In genomic region chr6:23661549-23661948, GRCh38 we compare ENCODE assay signal across 1 cellular context.
TF ChIP-seq lines count a peak whose summit lies in the region.

No MANE protein-coding gene starts in this region.

TF ChIP-seq in HepG2, 621 proteins besides CTCF, POLR2A, EP300 and RAD21:
- no peak for TF ChIP-seq TBX3 (IDR thresholded peaks at IDR 0.05; ENCODE audit: borderline replicate concordance)
- TF ChIP-seq YY1 (IDR thresholded peaks at IDR 0.05; ENCODE audit: insufficient read depth, insufficient replicate concordance, low read depth, low read length): no peak
- no peak for TF ChIP-seq ZNF773 (CRISPR knock-in tag; IDR thresholded peaks at IDR 0.05; ENCODE audit: borderline replicate concordance)
- 0 out of 2 replicates have a peak, but pooled peaks have one; percentile 12 for TF ChIP-seq ATF7 (IDR thresholded peaks at IDR 0.05)
- no peak for TF ChIP-seq ATF7 (CRISPR knock-in tag; IDR thresholded peaks at IDR 0.05)
- no peak for TF ChIP-seq ZNF510 (CRISPR knock-in tag; IDR thresholded peaks at IDR 0.05; ENCODE audit: low read depth)
- TF ChIP-seq ZNF768 (CRISPR knock-in tag; IDR thresholded peaks at IDR 0.05): no peak
- peak; percentile 51; the same call in 1 of the 2 replicates for TF ChIP-seq MAFF (IDR thresholded peaks at IDR 0.05; ENCODE audit: low read depth, low read length)
- no peak for TF ChIP-seq ZNF883 (CRISPR knock-in tag; IDR thresholded peaks at IDR 0.05; ENCODE audit: not compliant biosample characterization)
- TF ChIP-seq MAX (IDR thresholded peaks at IDR 0.05): no peak
- no peak for TF ChIP-seq GMEB1 (CRISPR knock-in tag; IDR thresholded peaks at IDR 0.05; ENCODE audit: borderline replicate concordance)
- TF ChIP-seq ZNF570 (CRISPR knock-in tag; IDR thresholded peaks at IDR 0.05; ENCODE audit: borderline replicate concordance): no peak
- TF ChIP-seq ZNF3 (CRISPR knock-in tag; IDR thresholded peaks at IDR 0.05): no peak
- TF ChIP-seq BRF2 (CRISPR knock-in tag; IDR thresholded peaks at IDR 0.05): no peak
- TF ChIP-seq MAFK (conservative IDR thresholded peaks at IDR 0.05 in 1 of 2, IDR thresholded peaks at IDR 0.05 in 1 of 2; ENCODE audit: low read length in 2 of 2): peak; percentile 32 to 63; a peak in 2 of 4 replicates
